12 cellular contexts compared by ENCODE assay signal in genomic region chr5:17185776-17186175, GRCh38. TPM values are rescaled to one million over a fixed set of nuclear protein-coding genes. Genes with fewer than 3 reads are reported as not detected.
DNase-seq lines count a peak whose midpoint lies in the region; ATAC-seq lines count a peak whose summit lies in the region.
"Had no signal": no experiment of that assay in that cellular context is flagged by ENCODE, and none has a peak within 500 bp of the region (broad histone marks: within the 10 kb centered on the region; RNA-seq: fewer than 3 reads in every experiment).

No MANE protein-coding gene starts in this region.

- H3K4me2 ChIP-seq in Karpas-422 (ENCODE audit: low read depth, low read length, poor library complexity, severe bottlenecking) = no peak overlapping the region

- H3K27ac ChIP-seq in SK-N-MC = peak overlapping the region; percentile 98
- no peak overlapping the region for H3K27ac ChIP-seq in Karpas-422 (ENCODE audit: low read length)

- no peaks in the 10 kb centered on the region for H3K9me3 ChIP-seq in SK-N-MC (ENCODE audit: low read depth, low read length)
- H3K9me3 ChIP-seq in Karpas-422 (ENCODE audit: low read length) = no peaks in the 10 kb centered on the region

- H3K9ac ChIP-seq in SK-N-MC (ENCODE audit: insufficient read length) = peak overlapping the region; percentile 46
- no peak overlapping the region for H3K9ac ChIP-seq in Karpas-422 (ENCODE audit: low read length)

- no peaks in the 10 kb centered on the region for H3K9me2 ChIP-seq in Karpas-422 (replicated peaks; ENCODE audit: insufficient read depth, low read length)

- no peaks in the 10 kb centered on the region for H3K27me3 ChIP-seq in Karpas-422 (ENCODE audit: low read length)

- H3K36me3 ChIP-seq in SK-N-MC (ENCODE audit: insufficient read depth, low read length) (peaks cover 4% of the 10 kb centered on the region; the same call in 1 of the 2 replicates), Karpas-422 (ENCODE audit: insufficient read depth, low read length) (no peaks in the 10 kb centered on the region)

- H3K4me1 Mint-ChIP-seq in activated naive CD8-positive, alpha-beta T cell treated with anti-CD3 and anti-CD28 coated beads, Interleukin-2, amount 50 U/mL, for 24 hours = peaks cover 6% of the 10 kb centered on the region

- H3K4me3 Mint-ChIP-seq in activated naive CD8-positive, alpha-beta T cell treated with anti-CD3 and anti-CD28 coated beads, Interleukin-2, amount 50 U/mL, for 24 hours = no peak overlapping the region

- H3K79me2 ChIP-seq in Karpas-422 (ENCODE audit: low read length) = no peaks in the 10 kb centered on the region

- DNase-seq in GM04504 (ENCODE audit: low read depth) (peak; percentile 91), SK-N-MC (ENCODE audit: low read depth, low spot score) (no peak), Right ventricle myocardium superior (peak; percentile 68), stromal cell of bone marrow (ENCODE audit: low read depth) (peak; percentile 96), Karpas-422 (no peak), NCI-H345 (lab: John Stamatoyannopoulos, UW) (no peak)
- DNase-seq in activated naive CD8-positive, alpha-beta T cell treated with anti-CD3 and anti-CD28 coated beads, Interleukin-2, amount 50 U/mL, for 24 hours = no peak
- DNase-seq: DMS79; stimulated activated CD8-positive, alpha-beta memory T cell treated with anti-CD3 and anti-CD28 coated beads, Interleukin-4, amount 100 ng/mL, for 48 hours had no signal

- H3K4me1 ChIP-seq in Karpas-422 (ENCODE audit: low read length) = no peaks in the 10 kb centered on the region

- ATAC-seq in Right ventricle myocardium superior (ENCODE audit: poor library complexity) = peak; percentile 80
- ATAC-seq in HG02642 (IDR thresholded peaks at IDR 0.05; ENCODE audit: poor library complexity, unreplicated experiment) = no peak
- ATAC-seq in activated naive CD8-positive, alpha-beta T cell treated with anti-CD3 and anti-CD28 coated beads, Interleukin-2, amount 50 U/mL, for 24 hours = no peak
- ATAC-seq: HCT116 had no signal

- H3K9me3 Mint-ChIP-seq in activated naive CD8-positive, alpha-beta T cell treated with anti-CD3 and anti-CD28 coated beads, Interleukin-2, amount 50 U/mL, for 24 hours = no peaks in the 10 kb centered on the region

- no peaks in the 10 kb centered on the region for H4K20me1 ChIP-seq in Karpas-422 (ENCODE audit: insufficient read depth, low read depth, low read length)

- no peak overlapping the region for H3K27ac Mint-ChIP-seq in activated naive CD8-positive, alpha-beta T cell treated with anti-CD3 and anti-CD28 coated beads, Interleukin-2, amount 50 U/mL, for 24 hours

- H3K27me3 Mint-ChIP-seq in activated naive CD8-positive, alpha-beta T cell treated with anti-CD3 and anti-CD28 coated beads, Interleukin-2, amount 50 U/mL, for 24 hours = peaks cover 5% of the 10 kb centered on the region

- H3K36me3 Mint-ChIP-seq in activated naive CD8-positive, alpha-beta T cell treated with anti-CD3 and anti-CD28 coated beads, Interleukin-2, amount 50 U/mL, for 24 hours (ENCODE audit: low read depth) = no peaks in the 10 kb centered on the region

- H3K4me3 ChIP-seq in SK-N-MC (no peak overlapping the region; the same call in 1 of the 2 replicates), Karpas-422 (ENCODE audit: low read length) (no peak overlapping the region)

- intact Hi-C loops in Right ventricle myocardium superior (cut with DNase I) = loop anchor here (5.0 kb wide), 1 partner anchor 248 kb away; the partner anchor contains the start of gene MYO10

- no peak overlapping the region for H2AFZ ChIP-seq in Karpas-422 (ENCODE audit: low read length)

RNA-seq across cellular contexts. Expression of gene BASP1, which starts 31.7 kb away (rescaled TPM):
- 3.4 TPM for total RNA-seq in Right ventricle myocardium superior
- 25.8 and 34.6 TPM in 2 replicates for total RNA-seq in Karpas-422 (2014; rRNA removed; shearing (Covaris generic); ENCODE audit: low replicate concordance)
- total RNA-seq: T-helper 2 cell treated with Interferon-gamma antibody and Interleukin-4, amounts not matched to agents 100 ng/mL and 5 ng/mL, for 36 hours had no signal

Comparison
In these comparisons a context has a peak if more than half of its experiments do, and no peak if none do; other contexts are left out.
1. DNase-seq: peak in GM04504 (single experiment), Right ventricle myocardium superior (single experiment) and stromal cell of bone marrow (single experiment); none in SK-N-MC (single experiment), Karpas-422 (single experiment), activated naive CD8-positive, alpha-beta T cell treated with anti-CD3 and anti-CD28 coated beads, Interleukin-2, amount 50 U/mL, for 24 hours (single experiment) and NCI-H345 (single experiment).